Comparison of ENCODE assay signal across 8 cellular contexts in genomic region chr7:33107136-33108066, GRCh38. TPM values are rescaled to one million over a fixed set of nuclear protein-coding genes. Genes with fewer than 3 reads are reported as not detected.
A peak's percentile ranks its signal among the peaks of the same experiment; 100 is the strongest.
DNase-seq lines count a peak whose midpoint lies in the region; ATAC-seq, FAIRE-seq and TF ChIP-seq lines count a peak whose summit lies in the region.

No MANE protein-coding gene starts in this region.

- no peak overlapping the region for H3K27ac ChIP-seq in SJCRH30
- no peak overlapping the region for H3K27ac ChIP-seq in HepG2 (ENCODE audit: extremely low read length, insufficient read depth, low read length)
- H3K27ac ChIP-seq in thoracic aorta, result no peak overlapping the region

- H2AFZ ChIP-seq in HepG2 (ENCODE audit: low read length), result no peak overlapping the region

- H3K79me2 ChIP-seq in HepG2 (ENCODE audit: insufficient read depth, low read length), result peaks cover 51% of the 10 kb centered on the region

- H4K20me1 ChIP-seq in HepG2 (ENCODE audit: insufficient read depth, low read length), result peaks cover 12% of the 10 kb centered on the region

- CTCF ChIA-PET in HepG2 (lab: Yijun Ruan, JAX; ENCODE audit: low intra/inter-chr PET ratio, low total read pairs), result no interaction called here

- TF ChIP-seq POLR2A in HepG2 (IDR thresholded peaks at IDR 0.05; ENCODE audit: insufficient read depth in 1 of 2, low read depth in 2 of 2, low read length in 2 of 2), result no peak

- no peak for TF ChIP-seq EP300 in HepG2 (IDR thresholded peaks at IDR 0.05; ENCODE audit: low read depth in 2 of 2, low read length in 2 of 2)
- TF ChIP-seq EP300 in HepG2 (CRISPR knock-in tag; IDR thresholded peaks at IDR 0.05; ENCODE audit: borderline replicate concordance), result no peak

- H3K4me1 ChIP-seq in SJCRH30 (peaks cover 5% of the 10 kb centered on the region; the same call in 1 of the 2 replicates), HepG2 (ENCODE audit: insufficient read depth, low read length) (peaks cover 55% of the 10 kb centered on the region), thoracic aorta (ENCODE audit: control insufficient read depth in 1 of 2, low read depth in 2 of 2) (peaks cover 17 to 30% of the 10 kb centered on the region in 2 donors)

- peak overlapping the region; percentile 97 for H3K4me2 ChIP-seq in HepG2 (ENCODE audit: low read depth, low read length)

- ATAC-seq in GM19035 (IDR thresholded peaks at IDR 0.05; ENCODE audit: unreplicated experiment) (peak; percentile 42), HepG2 (peak; percentile 34), thoracic aorta (ENCODE audit: insufficient number of reproducible peaks, low FRiP score, low read depth) (no peak)

- H3K9me3 ChIP-seq in SJCRH30 (replicated peaks), result no peaks in the 10 kb centered on the region
- no peaks in the 10 kb centered on the region for H3K9me3 ChIP-seq in HepG2 (ENCODE audit: low read length)
- H3K9me3 ChIP-seq in thoracic aorta, result no peaks in the 10 kb centered on the region

- peak; percentile 46 for FAIRE-seq in HepG2 (lab: Jason Lieb, UNC)

- peak; percentile 13 for DNase-seq in COR-L47 (lab: John Stamatoyannopoulos, UW)
- DNase-seq in HUDEP-2 (lab: John Stamatoyannopoulos, UW; ENCODE audit: unreplicated experiment in 76 of 76), result peak in 40 of 76 experiments; percentile 3 to 52 (median 18)
- peak; percentile 52 to 67 for DNase-seq in SJCRH30
- peak; percentile 23 for DNase-seq in cerebellum (ENCODE audit: low spot score)
- peak; percentile 47 for DNase-seq in HepG2 (ENCODE audit: low spot score)
- no peak for DNase-seq in thoracic aorta (ENCODE audit: low spot score)
- DNase-seq in NCI-H2029 (lab: John Stamatoyannopoulos, UW), result no peak

- H3K4me3 ChIP-seq in SJCRH30 (peak overlapping the region; percentile 95), HepG2 (replicated peaks in 1 of 3; ENCODE audit: insufficient read depth in 1 of 3, low read depth in 2 of 3, low read length in 3 of 3) (peak overlapping the region; percentile 85 to 88 (median 87)), thoracic aorta (peak overlapping the region; percentile 97)

- TF ChIP-seq RAD21 in HepG2 (CRISPR knock-in tag; IDR thresholded peaks at IDR 0.05), result peak; percentile 8; the same call in 1 of the 2 replicates

- intact Hi-C loops in HepG2 (cut with micrococcal nuclease; ENCODE audit: unreplicated experiment), result loop anchor here (2.0 to 5.0 kb wide), 4 partner anchors 45 to 215 kb away; partner anchors contain the start of genes FKBP9, KBTBD2 and NT5C3A

- H3K9ac ChIP-seq in HepG2 (ENCODE audit: insufficient read depth, low read depth, low read length), result peak overlapping the region; percentile 85

- TF ChIP-seq CTCF in HepG2 (CRISPR knock-in tag; IDR thresholded peaks at IDR 0.05) (peak; percentile 53; the same call in 1 of the 2 replicates), thoracic aorta (IDR thresholded peaks at IDR 0.05) (no peak)

- POLR2A ChIA-PET in HepG2 (lab: Yijun Ruan, JAX), result interaction anchor here (1.3 to 2.5 kb wide), 2 partner anchors 46 to 51 kb away, joined by 3 to 10 read pairs; partner anchors contain the start of gene NT5C3A

- H3K27me3 ChIP-seq in SJCRH30 (no peaks in the 10 kb centered on the region), HepG2 (ENCODE audit: control insufficient read depth in 1 of 2, insufficient read depth in 2 of 2, low read length in 2 of 2) (peaks cover 0 to 1% of the 10 kb centered on the region in 2 experiments; a peak in 1 of 5 replicates), thoracic aorta (replicated peaks; ENCODE audit: insufficient read depth) (no peaks in the 10 kb centered on the region)

- BruUV-seq in HepG2 (replicated peaks; lab: Mats Ljungman, UMichigan), result no TSS peak

- 65% methylated on average over 7 of the region's 7 CpGs for WGBS in HepG2 (ENCODE audit: low lambda C conversion rate)

- in situ Hi-C loops in HepG2 (cut with HindIII; ENCODE audit: extremely low pct_ligation_motif_present, low pct_unique_long_range_greater_than_20kb), result no loop called here

- H3K36me3 ChIP-seq in SJCRH30, result peaks cover 7% of the 10 kb centered on the region
- H3K36me3 ChIP-seq in HepG2 (replicated peaks in 1 of 2; ENCODE audit: control insufficient read depth in 1 of 2, insufficient read depth in 2 of 2, low read length in 2 of 2), result peaks cover 7 to 18% of the 10 kb centered on the region in 2 experiments; a peak in 4 of 5 replicates
- peaks cover 9% of the 10 kb centered on the region for H3K36me3 ChIP-seq in thoracic aorta

RNA-seq across cellular contexts. Expression of gene RP9, which starts 1.8 kb away (rescaled TPM):
- 28.1 and 31.0 TPM in 2 replicates for total RNA-seq in SJCRH30 (2014; rRNA removed; shearing (Covaris generic))
- total RNA-seq in cerebellum, result 9.0 TPM
- 14.2 and 15.1 TPM in 2 replicates for total RNA-seq in HepG2 (2016; rRNA removed; fragmentation: Illumina TruSeq; extraction: Trizol)
- total RNA-seq in HepG2 (2016; cell fraction: cytosol; rRNA removed; fragmentation: Illumina TruSeq; extraction: Trizol; ENCODE audit: low read depth), result 16.3 and 18.5 TPM in 2 replicates
- total RNA-seq in HepG2 (2016; cell fraction: insoluble cytoplasmic fraction; rRNA removed; fragmentation: Illumina TruSeq; extraction: Trizol), result 14.5 and 17.3 TPM in 2 replicates
- total RNA-seq in HepG2 (2016; cell fraction: membrane; rRNA removed; fragmentation: Illumina TruSeq; extraction: Trizol), result 19.1 and 19.9 TPM in 2 replicates
- total RNA-seq in HepG2 (2016; cell fraction: nucleus; rRNA removed; fragmentation: Illumina TruSeq; extraction: Trizol), result 11.1 and 12.8 TPM in 2 replicates
- polyA plus RNA-seq in HepG2 (2011; rRNA removed), result 13.1 and 18.6 TPM in 2 replicates
- polyA plus RNA-seq in HepG2 (2011; cell fraction: cytosol; rRNA removed), result 11.4 and 12.2 TPM in 2 replicates
- polyA plus RNA-seq in HepG2 (2011; cell fraction: nucleus; rRNA removed), result 12.4 and 12.9 TPM in 2 replicates
- 13.8 and 14.7 TPM in 2 replicates for polyA plus RNA-seq in HepG2 (2012)
- 17.6 and 18.4 TPM in 2 replicates for polyA plus RNA-seq in HepG2 (2016; cell fraction: cytosol; fragmentation: Illumina TruSeq; extraction: Trizol; ENCODE audit: low read depth)
- 20.5 and 21.8 TPM in 2 replicates for polyA plus RNA-seq in HepG2 (2016; cell fraction: insoluble cytoplasmic fraction; fragmentation: Illumina TruSeq; extraction: Trizol; ENCODE audit: low read depth)
- 17.7 and 19.3 TPM in 2 replicates for polyA plus RNA-seq in HepG2 (2016; cell fraction: membrane; fragmentation: Illumina TruSeq; extraction: Trizol; ENCODE audit: low read depth)
- polyA plus RNA-seq in HepG2 (2016; cell fraction: nucleus; fragmentation: Illumina TruSeq; extraction: Trizol; ENCODE audit: insufficient read depth, low read depth), result 16.9 and 19.9 TPM in 2 replicates
- polyA minus RNA-seq in HepG2 (2011; rRNA and poly(A)+ RNA removed; ENCODE audit: low replicate concordance), result 8.1 and 14.2 TPM in 2 replicates
- polyA minus RNA-seq in HepG2 (2011; cell fraction: cytosol; rRNA and poly(A)+ RNA removed), result 6.9 and 7.9 TPM in 2 replicates
- polyA minus RNA-seq in HepG2 (2011; cell fraction: nucleus; rRNA and poly(A)+ RNA removed), result 16.7 and 23.4 TPM in 2 replicates
- total RNA-seq in thoracic aorta, result 10 to 100 TPM in 1 of 2 donors, 1 to 10 TPM in 1; 7.6 to 17.0 TPM

RNA-seq across cellular contexts. Expression of gene BBS9, which starts 22.0 kb away (rescaled TPM):
- total RNA-seq in SJCRH30 (2014; rRNA removed; shearing (Covaris generic)), result 9.1 and 9.3 TPM in 2 replicates
- 68.3 TPM for total RNA-seq in cerebellum
- 7.8 and 9.4 TPM in 2 replicates for total RNA-seq in HepG2 (2016; rRNA removed; fragmentation: Illumina TruSeq; extraction: Trizol)
- 56.8 and 57.9 TPM in 2 replicates for total RNA-seq in HepG2 (2016; cell fraction: cytosol; rRNA removed; fragmentation: Illumina TruSeq; extraction: Trizol; ENCODE audit: low read depth)
- total RNA-seq in HepG2 (2016; cell fraction: insoluble cytoplasmic fraction; rRNA removed; fragmentation: Illumina TruSeq; extraction: Trizol), result 7.6 and 8.9 TPM in 2 replicates
- 11.2 and 18.5 TPM in 2 replicates for total RNA-seq in HepG2 (2016; cell fraction: membrane; rRNA removed; fragmentation: Illumina TruSeq; extraction: Trizol)
- 11.6 and 13.3 TPM in 2 replicates for total RNA-seq in HepG2 (2016; cell fraction: nucleus; rRNA removed; fragmentation: Illumina TruSeq; extraction: Trizol)
- 5.1 and 5.2 TPM in 2 replicates for polyA plus RNA-seq in HepG2 (2011; rRNA removed)
- 3.5 and 4.2 TPM in 2 replicates for polyA plus RNA-seq in HepG2 (2011; cell fraction: cytosol; rRNA removed)
- polyA plus RNA-seq in HepG2 (2011; cell fraction: nucleus; rRNA removed), result 5.7 and 6.4 TPM in 2 replicates
- 4.3 and 5.5 TPM in 2 replicates for polyA plus RNA-seq in HepG2 (2012)
- polyA plus RNA-seq in HepG2 (2016; cell fraction: cytosol; fragmentation: Illumina TruSeq; extraction: Trizol; ENCODE audit: low read depth), result 1.2 and 1.8 TPM in 2 replicates
- polyA plus RNA-seq in HepG2 (2016; cell fraction: insoluble cytoplasmic fraction; fragmentation: Illumina TruSeq; extraction: Trizol; ENCODE audit: low read depth), result 6.9 and 7.0 TPM in 2 replicates
- 2.6 and 2.8 TPM in 2 replicates for polyA plus RNA-seq in HepG2 (2016; cell fraction: membrane; fragmentation: Illumina TruSeq; extraction: Trizol; ENCODE audit: low read depth)
- polyA plus RNA-seq in HepG2 (2016; cell fraction: nucleus; fragmentation: Illumina TruSeq; extraction: Trizol; ENCODE audit: insufficient read depth, low read depth), result 3.9 and 4.8 TPM in 2 replicates
- polyA minus RNA-seq in HepG2 (2011; rRNA and poly(A)+ RNA removed; ENCODE audit: low replicate concordance), result 11.2 and 28.4 TPM in 2 replicates
- 4.0 and 12.4 TPM in 2 replicates for polyA minus RNA-seq in HepG2 (2011; cell fraction: cytosol; rRNA and poly(A)+ RNA removed)
- polyA minus RNA-seq in HepG2 (2011; cell fraction: nucleus; rRNA and poly(A)+ RNA removed), result 57.8 and 69.5 TPM in 2 replicates
- total RNA-seq in thoracic aorta, result 10 to 100 TPM; 23.0 to 28.6 TPM

RNA-seq across cellular contexts. Expression of gene NT5C3A, which starts 44.8 kb away (rescaled TPM):
- 42.9 and 45.1 TPM in 2 replicates for total RNA-seq in SJCRH30 (2014; rRNA removed; shearing (Covaris generic))
- total RNA-seq in cerebellum, result 59.2 TPM
- 22.8 and 34.0 TPM in 2 replicates for total RNA-seq in HepG2 (2016; rRNA removed; fragmentation: Illumina TruSeq; extraction: Trizol)
- 16.1 and 17.7 TPM in 2 replicates for total RNA-seq in HepG2 (2016; cell fraction: cytosol; rRNA removed; fragmentation: Illumina TruSeq; extraction: Trizol; ENCODE audit: low read depth)
- total RNA-seq in HepG2 (2016; cell fraction: insoluble cytoplasmic fraction; rRNA removed; fragmentation: Illumina TruSeq; extraction: Trizol), result 20.7 and 28.8 TPM in 2 replicates
- total RNA-seq in HepG2 (2016; cell fraction: membrane; rRNA removed; fragmentation: Illumina TruSeq; extraction: Trizol), result 18.3 and 19.0 TPM in 2 replicates
- total RNA-seq in HepG2 (2016; cell fraction: nucleus; rRNA removed; fragmentation: Illumina TruSeq; extraction: Trizol), result 33.8 and 36.2 TPM in 2 replicates
- polyA plus RNA-seq in HepG2 (2011; rRNA removed), result 9.6 and 16.9 TPM in 2 replicates
- polyA plus RNA-seq in HepG2 (2011; cell fraction: cytosol; rRNA removed), result 4.9 and 7.5 TPM in 2 replicates
- polyA plus RNA-seq in HepG2 (2011; cell fraction: nucleus; rRNA removed), result 3.7 and 5.4 TPM in 2 replicates
- polyA plus RNA-seq in HepG2 (2012), result 22.4 and 29.1 TPM in 2 replicates
- 6.0 and 6.1 TPM in 2 replicates for polyA plus RNA-seq in HepG2 (2016; cell fraction: cytosol; fragmentation: Illumina TruSeq; extraction: Trizol; ENCODE audit: low read depth)
- 24.5 and 27.3 TPM in 2 replicates for polyA plus RNA-seq in HepG2 (2016; cell fraction: insoluble cytoplasmic fraction; fragmentation: Illumina TruSeq; extraction: Trizol; ENCODE audit: low read depth)
- polyA plus RNA-seq in HepG2 (2016; cell fraction: membrane; fragmentation: Illumina TruSeq; extraction: Trizol; ENCODE audit: low read depth), result 13.7 and 13.9 TPM in 2 replicates
- 42.4 and 45.3 TPM in 2 replicates for polyA plus RNA-seq in HepG2 (2016; cell fraction: nucleus; fragmentation: Illumina TruSeq; extraction: Trizol; ENCODE audit: insufficient read depth, low read depth)
- polyA minus RNA-seq in HepG2 (2011; rRNA and poly(A)+ RNA removed; ENCODE audit: low replicate concordance), result 2.7 and 3.2 TPM in 2 replicates
- 5.7 and 7.7 TPM in 2 replicates for polyA minus RNA-seq in HepG2 (2011; cell fraction: cytosol; rRNA and poly(A)+ RNA removed)
- polyA minus RNA-seq in HepG2 (2011; cell fraction: nucleus; rRNA and poly(A)+ RNA removed), result 28.3 and 30.0 TPM in 2 replicates
- 10 to 100 TPM; 14.5 to 22.2 TPM for total RNA-seq in thoracic aorta

Comparison
In these comparisons a context has a peak if more than half of its experiments do, and no peak if none do; other contexts are left out.
1. DNase-seq: peak in COR-L47 (single experiment), HUDEP-2 (40 of 76), SJCRH30 (2 of 2), cerebellum (single experiment) and HepG2 (single experiment); none in thoracic aorta (single experiment) and NCI-H2029 (single experiment).
2. Peak in every context shown above with its lines, with median percentiles within 50 percentile points of each other: H3K4me3 ChIP-seq.